24 cellular contexts compared by ENCODE assay signal in the genomic region with DNA sequence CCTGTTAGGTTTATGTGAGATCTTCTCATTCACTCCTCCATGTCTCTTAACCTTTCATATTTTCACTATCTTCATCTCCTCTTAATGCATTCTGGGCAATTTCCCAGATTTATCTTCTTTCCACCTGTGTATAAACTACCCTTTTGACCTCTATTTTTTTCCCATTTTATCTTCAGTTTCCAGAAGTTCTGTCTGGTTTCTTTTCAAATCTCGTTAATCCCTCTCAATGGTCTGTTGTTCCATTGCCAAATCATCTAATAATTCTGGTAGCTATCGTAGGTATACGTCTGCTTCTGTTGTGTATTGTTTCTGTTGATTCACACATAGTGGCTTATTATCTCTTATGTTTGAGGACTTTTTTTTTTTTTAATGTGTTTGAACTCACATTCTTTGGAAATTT.
"Had no signal": no experiment of that assay in that cellular context is flagged by ENCODE, and none has a peak within 500 bp of the region (broad histone marks: within the 10 kb centered on the region; RNA-seq: fewer than 3 reads in every experiment).

No MANE protein-coding gene starts in this region.

- H3K9me3 ChIP-seq: colonic mucosa, esophagus muscularis mucosa, gastrocnemius medialis, heart right ventricle, left lung, lower lobe of right lung, mucosa of descending colon had no signal

- DNase-seq: colonic mucosa; cortex of kidney; effector CD8-positive, alpha-beta T cell; effector memory CD8-positive, alpha-beta T cell; endodermal cell; foreskin fibroblast; foreskin melanocyte; gastrocnemius medialis; glutamatergic neuron; head of caudate nucleus; heart right ventricle; hippocampal formation; left cardiac atrium; left lung; left ventricle myocardium superior; lower lobe of right lung; mesenchymal stem cell; mucosa of descending colon; naive B cell had no signal

- H3K4me3 Mint-ChIP-seq: dendritic cell treated with granulocyte-macrophage colony-stimulating factor and Interleukin-4, amounts not matched to agents 40 ng/mL and 50 ng/mL, for 4 days; effector memory CD8-positive, alpha-beta T cell; endodermal cell; mesothelial cell of epicardium; naive B cell had no signal

- H3K4me3 ChIP-seq: colonic mucosa, esophagus muscularis mucosa, gastrocnemius medialis, heart right ventricle, left lung, lower lobe of right lung, mucosa of descending colon had no signal

- FAIRE-seq: islet of Langerhans, keratinocyte had no signal

- H3K27me3 ChIP-seq: colonic mucosa, esophagus muscularis mucosa, gastrocnemius medialis, heart right ventricle, left lung had no signal

- H3K27ac Mint-ChIP-seq: dendritic cell treated with granulocyte-macrophage colony-stimulating factor and Interleukin-4, amounts not matched to agents 40 ng/mL and 50 ng/mL, for 4 days; effector memory CD8-positive, alpha-beta T cell; endodermal cell; mesothelial cell of epicardium; naive B cell had no signal

- H3K36me3 ChIP-seq: colonic mucosa, esophagus muscularis mucosa, gastrocnemius medialis, heart right ventricle, left lung, lower lobe of right lung had no signal

- H3K36me3 Mint-ChIP-seq: naive B cell had no signal

- H3K4me1 Mint-ChIP-seq: endodermal cell, naive B cell had no signal

- H3K9me3 Mint-ChIP-seq: dendritic cell treated with granulocyte-macrophage colony-stimulating factor and Interleukin-4, amounts not matched to agents 40 ng/mL and 50 ng/mL, for 4 days; effector memory CD8-positive, alpha-beta T cell had no signal

- H3K4me1 ChIP-seq: colonic mucosa, esophagus muscularis mucosa, gastrocnemius medialis had no signal

- H3K27ac ChIP-seq: colonic mucosa, esophagus muscularis mucosa, gastrocnemius medialis, heart right ventricle, left lung, lower lobe of right lung had no signal

- ATAC-seq: effector memory CD8-positive, alpha-beta T cell; gastrocnemius medialis; heart right ventricle; left cardiac atrium; left lung; left ventricle myocardium superior; lower lobe of right lung; mucosa of descending colon had no signal
